19 cellular contexts compared by ENCODE assay signal in the genomic region with DNA sequence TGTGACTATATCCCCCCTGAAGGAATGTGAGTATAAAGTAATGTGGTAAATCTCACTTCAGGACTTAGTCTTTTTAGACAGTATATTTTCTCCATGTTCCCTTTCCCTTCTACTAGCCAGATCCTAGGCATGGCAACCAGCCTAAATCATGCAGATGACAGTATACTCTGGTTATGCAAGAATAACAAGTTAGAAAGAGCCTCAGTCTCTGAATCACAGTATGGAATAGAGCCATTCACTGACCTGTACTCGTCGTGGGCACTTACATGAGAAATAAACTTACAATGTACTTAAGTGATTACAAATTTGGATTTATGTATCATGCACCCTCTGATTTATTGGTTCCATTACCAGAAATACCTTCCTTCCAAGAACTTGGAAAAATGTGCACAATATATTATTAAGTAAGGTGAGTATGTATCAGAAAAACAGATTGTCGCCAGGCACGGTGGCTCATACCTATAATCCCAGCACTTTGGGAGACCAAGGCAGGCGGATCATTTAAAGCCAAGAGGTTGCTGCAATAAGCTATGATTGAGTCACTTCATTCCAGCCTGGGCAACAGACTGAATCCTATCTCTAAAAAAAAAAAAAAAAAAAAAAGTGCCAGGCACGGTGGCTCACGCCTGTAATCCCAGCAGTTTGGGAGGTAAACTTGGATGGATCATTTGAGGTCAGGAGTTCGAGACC. TPM values are rescaled to one million over a fixed set of nuclear protein-coding genes. Genes with fewer than 3 reads are reported as not detected.
DNase-seq lines count a peak whose midpoint lies in the region; ATAC-seq and TF ChIP-seq lines count a peak whose summit lies in the region.
"Had no signal": no experiment of that assay in that cellular context is flagged by ENCODE, and none has a peak within 500 bp of the region (broad histone marks: within the 10 kb centered on the region; RNA-seq: fewer than 3 reads in every experiment).

No MANE protein-coding gene starts in this region.

- H3K9me3 ChIP-seq in SK-N-SH = no peaks in the 10 kb centered on the region; the same call in 1 of the 2 replicates

- no peaks in the 10 kb centered on the region for H4K20me1 ChIP-seq in SK-N-SH (ENCODE audit: insufficient read depth)

- TF ChIP-seq CTCF in SK-N-SH (IDR thresholded peaks at IDR 0.05) (no peak), fibroblast of the aortic adventitia (IDR thresholded peaks at IDR 0.05; ENCODE audit: insufficient read depth, low read length) (no peak)

- H3K27ac ChIP-seq in SK-N-SH (ENCODE audit: low read depth in 2 of 2, low read length in 1 of 2) = no peak overlapping the region
- H3K27ac ChIP-seq: 22Rv1, ascending aorta, lower lobe of right lung, skin epidermis had no signal

- H3K4me1 ChIP-seq in SK-N-SH (ENCODE audit: control insufficient read depth in 1 of 2, insufficient read depth in 2 of 2, low read depth in 1 of 2, low read length in 1 of 2) = no peaks in the 10 kb centered on the region
- H3K4me1 ChIP-seq: ascending aorta, lower lobe of right lung had no signal

- H3K27me3 ChIP-seq in SK-N-SH (ENCODE audit: insufficient read depth) = no peaks in the 10 kb centered on the region
- H3K27me3 ChIP-seq: ascending aorta had no signal

- no peaks in the 10 kb centered on the region for H3K9me3 Mint-ChIP-seq in activated T-helper 17 cell treated with anti-CD3 and anti-CD28 coated beads, Interleukin-2, amount 50 U/mL, for 72 hours
- peaks cover 11% of the 10 kb centered on the region for H3K9me3 Mint-ChIP-seq in activated CD4-positive, alpha-beta T cell treated with anti-CD3 and anti-CD28 coated beads, Interleukin-2, amount 10 ng/mL, durations not matched to agents 7 days and 5 days

- no peaks in the 10 kb centered on the region for H3K36me3 Mint-ChIP-seq in activated T-helper 17 cell treated with anti-CD3 and anti-CD28 coated beads, Interleukin-2, amount 50 U/mL, for 72 hours (ENCODE audit: low read depth)
- no peaks in the 10 kb centered on the region for H3K36me3 Mint-ChIP-seq in activated CD4-positive, alpha-beta T cell treated with anti-CD3 and anti-CD28 coated beads, Interleukin-2, amount 10 ng/mL, durations not matched to agents 7 days and 5 days (ENCODE audit: low read depth)
- H3K36me3 Mint-ChIP-seq: activated CD4-positive, alpha-beta memory T cell treated with anti-CD3 and anti-CD28 coated beads for 36 hours had no signal

- no peak overlapping the region for H3K4me3 Mint-ChIP-seq in activated T-helper 17 cell treated with anti-CD3 and anti-CD28 coated beads, Interleukin-2, amount 50 U/mL, for 72 hours
- H3K4me3 Mint-ChIP-seq in activated CD4-positive, alpha-beta T cell treated with anti-CD3 and anti-CD28 coated beads, Interleukin-2, amount 10 ng/mL, durations not matched to agents 7 days and 5 days = no peak overlapping the region
- H3K4me3 Mint-ChIP-seq: activated CD4-positive, alpha-beta memory T cell treated with anti-CD3 and anti-CD28 coated beads for 36 hours had no signal

- H3F3A ChIP-seq in SK-N-SH (replicated peaks; ENCODE audit: insufficient read depth) = no peaks in the 10 kb centered on the region

- WGBS in SK-N-SH (ENCODE audit: low lambda C conversion rate) = 53% methylated on average over 8 of the region's 8 CpGs

- H3K79me2 ChIP-seq in SK-N-SH (ENCODE audit: insufficient read depth) = no peaks in the 10 kb centered on the region

- no peak for TF ChIP-seq RAD21 in SK-N-SH (IDR thresholded peaks at IDR 0.05; ENCODE audit: low read length)

- POLR2A ChIA-PET in SK-N-SH (lab: Yijun Ruan, JAX) = no interaction called here
- POLR2A ChIA-PET in activated CD4-positive, alpha-beta T cell treated with anti-CD3 and anti-CD28 coated beads, Interleukin-2, amount 10 ng/mL, durations not matched to agents 7 days and 5 days (lab: Charles Lee) = no interaction called here

- no peaks in the 10 kb centered on the region for H3K4me1 Mint-ChIP-seq in activated T-helper 17 cell treated with anti-CD3 and anti-CD28 coated beads, Interleukin-2, amount 50 U/mL, for 72 hours
- no peaks in the 10 kb centered on the region for H3K4me1 Mint-ChIP-seq in activated CD4-positive, alpha-beta T cell treated with anti-CD3 and anti-CD28 coated beads, Interleukin-2, amount 10 ng/mL, durations not matched to agents 7 days and 5 days

- H3K36me3 ChIP-seq in SK-N-SH (replicated peaks in 1 of 2; ENCODE audit: control insufficient read depth in 1 of 2, insufficient read depth in 2 of 2, low read length in 1 of 2) = no peaks in the 10 kb centered on the region
- H3K36me3 ChIP-seq: ascending aorta, lower lobe of right lung had no signal

- H2AFZ ChIP-seq in SK-N-SH (ENCODE audit: low read depth) = no peak overlapping the region

- H3K9me2 ChIP-seq in SK-N-SH = no peaks in the 10 kb centered on the region

- peaks cover 22% of the 10 kb centered on the region for H3K27me3 Mint-ChIP-seq in activated T-helper 17 cell treated with anti-CD3 and anti-CD28 coated beads, Interleukin-2, amount 50 U/mL, for 72 hours
- peaks cover 12% of the 10 kb centered on the region for H3K27me3 Mint-ChIP-seq in activated CD4-positive, alpha-beta T cell treated with anti-CD3 and anti-CD28 coated beads, Interleukin-2, amount 10 ng/mL, durations not matched to agents 7 days and 5 days

- no peak for TF ChIP-seq EP300 in SK-N-SH (IDR thresholded peaks at IDR 0.05; ENCODE audit: borderline replicate concordance in 1 of 2, low read depth in 1 of 2, low read length in 1 of 2)

- H3K4me3 ChIP-seq in SK-N-SH (ENCODE audit: low read depth in 2 of 2, low read length in 1 of 2) (no peak overlapping the region), fibroblast of the aortic adventitia (ENCODE audit: low read depth, low read length) (no peak overlapping the region)
- H3K4me3 ChIP-seq: ascending aorta, lower lobe of right lung, skin epidermis had no signal

- DNase-seq in SK-N-SH (no peak), amniotic epithelial cell (ENCODE audit: low read depth) (peak; percentile 85), fibroblast of the aortic adventitia (ENCODE audit: low read depth) (peak; percentile 83), superior temporal gyrus (ENCODE audit: extremely low spot score) (peak; percentile 39)
- DNase-seq in effector CD4-positive, alpha-beta T cell = no peak
- no peak for DNase-seq in activated CD4-positive, alpha-beta T cell treated with anti-CD3 and anti-CD28 coated beads, Interleukin-2, amount 10 ng/mL, durations not matched to agents 7 days and 5 days
- DNase-seq: activated CD4-positive, alpha-beta memory T cell treated with anti-CD3 and anti-CD28 coated beads for 36 hours; effector memory CD4-positive, alpha-beta T cell; Karpas-422; lower lobe of right lung; NCI-H2081; NCI-H82; Right ventricle myocardium superior; substantia nigra had no signal

- CTCF ChIA-PET in SK-N-SH (lab: Yijun Ruan, JAX) = interaction anchor here (0.9 kb wide), 1 partner anchor 9 kb away, joined by 3 read pairs; no protein-coding TSS in a partner anchor
- CTCF ChIA-PET in activated CD4-positive, alpha-beta T cell treated with anti-CD3 and anti-CD28 coated beads, Interleukin-2, amount 10 ng/mL, durations not matched to agents 7 days and 5 days (lab: Charles Lee) = no interaction called here

- no peak; the same call in 2 of the 3 replicates for ATAC-seq in SK-N-SH treated with all-trans-retinoic acid at 6 μM for 48 hours
- no peak for ATAC-seq in activated T-helper 17 cell treated with anti-CD3 and anti-CD28 coated beads, Interleukin-2, amount 50 U/mL, for 72 hours (replicated peaks)
- ATAC-seq: lower lobe of right lung had no signal

- H3K4me2 ChIP-seq in SK-N-SH = no peak overlapping the region

- no peak overlapping the region for H3K27ac Mint-ChIP-seq in activated T-helper 17 cell treated with anti-CD3 and anti-CD28 coated beads, Interleukin-2, amount 50 U/mL, for 72 hours
- H3K27ac Mint-ChIP-seq in activated CD4-positive, alpha-beta T cell treated with anti-CD3 and anti-CD28 coated beads, Interleukin-2, amount 10 ng/mL, durations not matched to agents 7 days and 5 days = no peak overlapping the region
- H3K27ac Mint-ChIP-seq: activated CD4-positive, alpha-beta memory T cell treated with anti-CD3 and anti-CD28 coated beads for 36 hours had no signal

- H3K9ac ChIP-seq in SK-N-SH = no peak overlapping the region

TF ChIP-seq in SK-N-SH treated with all-trans-retinoic acid at 6 μM for 48 hours, 23 proteins besides CTCF, POLR2A, EP300 and RAD21 (continues in another document):
- no peak for TF ChIP-seq ZNF565 (CRISPR knock-in tag; conservative IDR thresholded peaks at IDR 0.05; ENCODE audit: low read depth)
- TF ChIP-seq PPARA (CRISPR knock-in tag; IDR thresholded peaks at IDR 0.05; ENCODE audit: borderline replicate concordance) = no peak
- TF ChIP-seq ISL1 (CRISPR knock-in tag; IDR thresholded peaks at IDR 0.05) = peak; percentile 34; the same call in 1 of the 2 replicates

TF ChIP-seq in SK-N-SH, 30 proteins besides CTCF, POLR2A, EP300 and RAD21 (continues in another document):
- TF ChIP-seq, protein P1, sequence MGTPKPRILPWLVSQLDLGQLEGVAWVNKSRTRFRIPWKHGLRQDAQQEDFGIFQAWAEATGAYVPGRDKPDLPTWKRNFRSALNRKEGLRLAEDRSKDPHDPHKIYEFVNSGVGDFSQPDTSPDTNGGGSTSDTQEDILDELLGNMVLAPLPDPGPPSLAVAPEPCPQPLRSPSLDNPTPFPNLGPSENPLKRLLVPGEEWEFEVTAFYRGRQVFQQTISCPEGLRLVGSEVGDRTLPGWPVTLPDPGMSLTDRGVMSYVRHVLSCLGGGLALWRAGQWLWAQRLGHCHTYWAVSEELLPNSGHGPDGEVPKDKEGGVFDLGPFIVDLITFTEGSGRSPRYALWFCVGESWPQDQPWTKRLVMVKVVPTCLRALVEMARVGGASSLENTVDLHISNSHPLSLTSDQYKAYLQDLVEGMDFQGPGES (IDR thresholded peaks at IDR 0.05; ENCODE audit: low read depth, low read length) = no peak
- TF ChIP-seq NFIC (IDR thresholded peaks at IDR 0.05; ENCODE audit: borderline replicate concordance) (no peak), RXRA (IDR thresholded peaks at IDR 0.05; ENCODE audit: borderline replicate concordance, low read depth) (no peak), ELF1 (IDR thresholded peaks at IDR 0.05) (no peak), MXI1 (IDR thresholded peaks at IDR 0.05; ENCODE audit: low read depth, low read length) (no peak), MEF2A (IDR thresholded peaks at IDR 0.05; ENCODE audit: borderline replicate concordance, low read depth) (no peak)
- TF ChIP-seq, protein P2, sequence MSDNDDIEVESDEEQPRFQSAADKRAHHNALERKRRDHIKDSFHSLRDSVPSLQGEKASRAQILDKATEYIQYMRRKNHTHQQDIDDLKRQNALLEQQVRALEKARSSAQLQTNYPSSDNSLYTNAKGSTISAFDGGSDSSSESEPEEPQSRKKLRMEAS (IDR thresholded peaks at IDR 0.05; ENCODE audit: low read depth) = no peak

RNA-seq across cellular contexts. Expression of a gene that starts 25.1 kb away (rescaled TPM):
- 5.0 and 6.8 TPM in 2 replicates for polyA plus RNA-seq in SK-N-SH (2012; rRNA removed)
- 8.4 and 9.6 TPM in 2 replicates for polyA plus RNA-seq in SK-N-SH (2012; cell fraction: cytosol; rRNA removed)
- 3.4 and 7.0 TPM in 2 replicates for polyA plus RNA-seq in SK-N-SH (2012; cell fraction: nucleus; rRNA removed)
- 12.0 and 28.9 TPM in 2 replicates for total RNA-seq in fibroblast of the aortic adventitia (ENCODE audit: low replicate concordance)
- total RNA-seq in activated T-helper 17 cell treated with anti-CD3 and anti-CD28 coated beads, Interleukin-2, amount 50 U/mL, for 72 hours = 1 to 10 TPM; 3.2 to 6.1 TPM
- 10 to 100 TPM; 10.7 to 11.6 TPM for total RNA-seq in activated CD4-positive, alpha-beta T cell treated with anti-CD3 and anti-CD28 coated beads, Interleukin-2, amount 10 ng/mL, durations not matched to agents 7 days and 5 days

Comparison
In these comparisons a context has a peak if more than half of its experiments do, and no peak if none do; other contexts are left out.
1. DNase-seq: peak in amniotic epithelial cell (single experiment), fibroblast of the aortic adventitia (single experiment) and superior temporal gyrus (single experiment); none in SK-N-SH (single experiment), effector CD4-positive, alpha-beta T cell (single experiment) and activated CD4-positive, alpha-beta T cell treated with anti-CD3 and anti-CD28 coated beads, Interleukin-2, amount 10 ng/mL, durations not matched to agents 7 days and 5 days (single experiment).